In genomic region chr5:179624841-179625271, GRCh38 we compare ENCODE assay signal across 9 cellular contexts. TPM values are rescaled to one million over a fixed set of nuclear protein-coding genes. Genes with fewer than 3 reads are reported as not detected.
DNase-seq lines count a peak whose midpoint lies in the region; ATAC-seq, FAIRE-seq and TF ChIP-seq lines count a peak whose summit lies in the region.
"Had no signal": no experiment of that assay in that cellular context is flagged by ENCODE, and none has a peak within 500 bp of the region (broad histone marks: within the 10 kb centered on the region; RNA-seq: fewer than 3 reads in every experiment).

No MANE protein-coding gene starts in this region.

- H3K9ac ChIP-seq in OCI-LY1 (ENCODE audit: low read length), result peak overlapping the region; percentile 92; the same call in 1 of the 2 replicates
- peak overlapping the region; percentile 86 for H3K9ac ChIP-seq in endothelial cell of umbilical vein (replicated peaks; ENCODE audit: extremely low read depth, insufficient read depth, low read length)

- FAIRE-seq in endothelial cell of umbilical vein (lab: Jason Lieb, UNC), result no peak

- H3K9me3 ChIP-seq in OCI-LY1 (ENCODE audit: low read length), result no peaks in the 10 kb centered on the region
- no peaks in the 10 kb centered on the region for H3K9me3 ChIP-seq in endothelial cell of umbilical vein (replicated peaks; ENCODE audit: control insufficient read depth, insufficient read depth, low read length)
- no peaks in the 10 kb centered on the region for H3K9me3 ChIP-seq in prostate gland
- no peaks in the 10 kb centered on the region for H3K9me3 ChIP-seq in mucosa of descending colon

- H3K79me2 ChIP-seq in OCI-LY1 (ENCODE audit: insufficient read depth, low read length), result peaks cover 33% of the 10 kb centered on the region
- peaks cover 39% of the 10 kb centered on the region for H3K79me2 ChIP-seq in endothelial cell of umbilical vein (ENCODE audit: control insufficient read depth, insufficient read depth, low read length)

- no peak for ATAC-seq in mucosa of descending colon
- ATAC-seq in HG02981 (IDR thresholded peaks at IDR 0.05; ENCODE audit: unreplicated experiment), result no peak

- TF ChIP-seq CTCF in OCI-LY1 (IDR thresholded peaks at IDR 0.05; ENCODE audit: low read length) (no peak), endothelial cell of umbilical vein (IDR thresholded peaks at IDR 0.05; ENCODE audit: extremely low read depth in 1 of 2, insufficient read depth in 1 of 2, low read depth in 1 of 2, low read length in 2 of 2) (no peak), prostate gland (IDR thresholded peaks at IDR 0.05) (no peak), mucosa of descending colon (IDR thresholded peaks at IDR 0.05) (no peak)

- no peaks in the 10 kb centered on the region for H3K9me2 ChIP-seq in OCI-LY1 (ENCODE audit: low read depth, low read length)

- intact Hi-C loops in endothelial cell of umbilical vein (cut with micrococcal nuclease), result loop anchor here (5.0 kb wide), 3 partner anchors 73 to 192 kb away; partner anchors contain the start of genes MAML1 and RUFY1
- intact Hi-C loops in prostate gland (cut with DNase I), result no loop called here
- intact Hi-C loops in mucosa of descending colon (cut with DNase I, micrococcal nuclease), result no loop called here

- H3K9me1 ChIP-seq in endothelial cell of umbilical vein (replicated peaks; ENCODE audit: control insufficient read depth, extremely low read depth, insufficient read depth, low read length), result no peaks in the 10 kb centered on the region

- TF ChIP-seq POLR2A in endothelial cell of umbilical vein (IDR thresholded peaks at IDR 0.05; ENCODE audit: low read depth, low read length), result no peak
- no peak for TF ChIP-seq POLR2A in prostate gland (IDR thresholded peaks at IDR 0.05)

- H2AFZ ChIP-seq in OCI-LY1 (ENCODE audit: low read length) (no peak overlapping the region), endothelial cell of umbilical vein (ENCODE audit: low read depth, low read length) (peak overlapping the region; percentile 56)

- H3K4me3 ChIP-seq in GM08714 (ENCODE audit: low read length) (peak overlapping the region; percentile 64; the same call in 1 of the 2 replicates), OCI-LY1 (ENCODE audit: low read depth, low read length, poor library complexity, severe bottlenecking) (peak overlapping the region; percentile 100), endothelial cell of umbilical vein (replicated peaks in 1 of 3; ENCODE audit: insufficient read depth in 1 of 3, low read depth in 1 of 3, low read length in 3 of 3) (no peak overlapping the region), prostate gland (peak overlapping the region in 1 of 2 donors; percentile 99), mucosa of descending colon (no peak overlapping the region)

- H3K4me1 ChIP-seq in OCI-LY1 (ENCODE audit: insufficient read depth, low read length, severe bottlenecking) (peaks cover 37% of the 10 kb centered on the region), endothelial cell of umbilical vein (ENCODE audit: control insufficient read depth, extremely low read depth, insufficient read depth, low read length) (peaks cover 24% of the 10 kb centered on the region), prostate gland (replicated peaks) (peaks cover 8% of the 10 kb centered on the region), mucosa of descending colon (ENCODE audit: low read depth) (peaks cover 27% of the 10 kb centered on the region)

- H3K27me3 ChIP-seq in OCI-LY1 (ENCODE audit: insufficient read depth, low read length) (no peaks in the 10 kb centered on the region), endothelial cell of umbilical vein (ENCODE audit: control insufficient read depth in 2 of 2, insufficient read depth in 2 of 2, low read length in 2 of 2) (no peaks in the 10 kb centered on the region), prostate gland (replicated peaks; ENCODE audit: insufficient read depth) (no peaks in the 10 kb centered on the region)

- H3K36me3 ChIP-seq in OCI-LY1 (ENCODE audit: insufficient read depth, low read length) (peaks cover 33% of the 10 kb centered on the region), endothelial cell of umbilical vein (ENCODE audit: control insufficient read depth in 2 of 2, extremely low read depth in 1 of 2, insufficient read depth in 2 of 2, low read length in 2 of 2) (peaks cover 11 to 20% of the 10 kb centered on the region in 2 experiments), prostate gland (peaks cover 0 to 5% of the 10 kb centered on the region in 2 donors), mucosa of descending colon (ENCODE audit: low read depth) (no peaks in the 10 kb centered on the region)

- CTCF ChIA-PET in endothelial cell of umbilical vein (lab: Charles Lee), result interaction anchor here (0.6 kb wide), 1 partner anchor 1006 kb away, joined by 3 read pairs; no protein-coding TSS in a partner anchor

- DNase-seq in endothelial cell of umbilical vein (ENCODE audit: low read depth, low spot score), result no peak
- no peak for DNase-seq in prostate gland (ENCODE audit: low spot score)
- no peak for DNase-seq in HK-2 (ENCODE audit: unreplicated experiment)
- DNase-seq in mucosa of descending colon, result no peak
- DNase-seq in NCI-H1417 (lab: John Stamatoyannopoulos, UW), result no peak

- 75% methylated on average over 9 of the region's 9 CpGs for WGBS in prostate gland

- POLR2A ChIA-PET in endothelial cell of umbilical vein (lab: Charles Lee), result interaction anchor here (2.2 kb wide), 1 partner anchor 11 kb away, joined by 30 read pairs; no protein-coding TSS in a partner anchor

- H4K20me1 ChIP-seq in OCI-LY1 (ENCODE audit: insufficient read depth, low read length), result peaks cover 10% of the 10 kb centered on the region
- peaks cover 14% of the 10 kb centered on the region for H4K20me1 ChIP-seq in endothelial cell of umbilical vein (replicated peaks; ENCODE audit: control insufficient read depth, extremely low read depth, insufficient read depth, low read length)

- dilution Hi-C loops in endothelial cell of umbilical vein (cut with MboI; ENCODE audit: extremely low pct_ligation_motif_present, low sequenced_read_pairs), result no loop called here

- H3K27ac ChIP-seq in OCI-LY1 (ENCODE audit: low read depth, low read length, poor library complexity, severe bottlenecking) (peak overlapping the region; percentile 80), endothelial cell of umbilical vein (ENCODE audit: insufficient read depth, low read depth, low read length) (peak overlapping the region; percentile 73), prostate gland (peak overlapping the region; percentile 100)

- no TSS peak for BruUV-seq in endothelial cell of umbilical vein (replicated peaks; lab: Mats Ljungman, UMichigan)

- H3F3A ChIP-seq in OCI-LY1 (ENCODE audit: insufficient read depth, low read length), result peaks cover 4% of the 10 kb centered on the region; the same call in 1 of the 2 replicates

- H3K4me2 ChIP-seq in OCI-LY1 (ENCODE audit: low read length) (peak overlapping the region; percentile 81), endothelial cell of umbilical vein (ENCODE audit: insufficient read depth, low read length) (peak overlapping the region; percentile 63)

TF ChIP-seq in endothelial cell of umbilical vein, 7 proteins besides CTCF, POLR2A, EP300 and RAD21:
- TF ChIP-seq EZH2 (IDR thresholded peaks at IDR 0.05; ENCODE audit: borderline replicate concordance, low read depth, low read length, severe bottlenecking) (no peak), JUN (IDR thresholded peaks at IDR 0.05; ENCODE audit: borderline replicate concordance, insufficient read depth, insufficient read length, low read depth) (no peak)

RNA-seq across cellular contexts. Expression of gene HNRNPH1, which starts 1.4 kb away (rescaled TPM):
- total RNA-seq in endothelial cell of umbilical vein (969 and 993 TPM in 2 replicates), prostate gland (100 to 1,000 TPM; 260 to 398 TPM), mucosa of descending colon (100 to 1,000 TPM; 453 to 475 (median 473) TPM)
- 197 and 348 TPM in 2 replicates for polyA plus RNA-seq in endothelial cell of umbilical vein
- polyA plus RNA-seq in endothelial cell of umbilical vein (2011; cell fraction: cytosol; rRNA removed), result 194 and 211 TPM in 2 replicates
- 1,780 and 2,211 TPM in 2 replicates for polyA plus RNA-seq in endothelial cell of umbilical vein (2011; cell fraction: nucleus; rRNA removed)
- 429 and 572 TPM in 2 replicates for polyA plus RNA-seq in endothelial cell of umbilical vein (2012)
- polyA minus RNA-seq in endothelial cell of umbilical vein, result 804 and 1,117 TPM in 2 replicates
- polyA minus RNA-seq in endothelial cell of umbilical vein (2011; cell fraction: cytosol; rRNA and poly(A)+ RNA removed), result 519 TPM
- 1,579 and 2,590 TPM in 2 replicates for polyA minus RNA-seq in endothelial cell of umbilical vein (2011; cell fraction: nucleus; rRNA and poly(A)+ RNA removed)

RNA-seq across cellular contexts. Expression of gene CBY3, which starts 56.0 kb away (rescaled TPM):
- not detected in 2 replicates for total RNA-seq in endothelial cell of umbilical vein
- polyA plus RNA-seq in endothelial cell of umbilical vein, result not detected in 2 replicates
- polyA plus RNA-seq in endothelial cell of umbilical vein (2011; cell fraction: cytosol; rRNA removed), result not detected in 2 replicates
- polyA plus RNA-seq in endothelial cell of umbilical vein (2011; cell fraction: nucleus; rRNA removed), result not detected in 2 replicates
- polyA plus RNA-seq in endothelial cell of umbilical vein (2012), result 0.29 TPM in 1 of 2 replicates, not detected in the other
- polyA minus RNA-seq in endothelial cell of umbilical vein, result not detected in 2 replicates
- polyA minus RNA-seq in endothelial cell of umbilical vein (2011; cell fraction: cytosol; rRNA and poly(A)+ RNA removed), result not detected
- polyA minus RNA-seq in endothelial cell of umbilical vein (2011; cell fraction: nucleus; rRNA and poly(A)+ RNA removed), result not detected in 2 replicates
- total RNA-seq in prostate gland, result 1 to 10 TPM in 1 of 2 donors, not detected in 1; 5.0 TPM
- not detected for total RNA-seq in mucosa of descending colon
- total RNA-seq: myocyte had no signal

Comparison
In these comparisons a context has a peak if more than half of its experiments do, and no peak if none do; other contexts are left out.
1. H3K4me3 ChIP-seq: peak in GM08714 (single experiment) and OCI-LY1 (single experiment); none in endothelial cell of umbilical vein (0 of 3) and mucosa of descending colon (single experiment).
2. Peak in every context shown above with its lines, with median percentiles within 50 percentile points of each other: H3K27ac ChIP-seq.